In genomic region chr12:111405149-111405855, GRCh38 we compare ENCODE assay signal across 9 cellular contexts. TPM values are rescaled to one million over a fixed set of nuclear protein-coding genes. Genes with fewer than 3 reads are reported as not detected.
DNase-seq lines count a peak whose midpoint lies in the region; ATAC-seq, FAIRE-seq and TF ChIP-seq lines count a peak whose summit lies in the region.
"Had no signal": no experiment of that assay in that cellular context is flagged by ENCODE, and none has a peak within 500 bp of the region (broad histone marks: within the 10 kb centered on the region; RNA-seq: fewer than 3 reads in every experiment).

No MANE protein-coding gene starts in this region.

- peak overlapping the region; percentile 78 to 82 for H3K27ac ChIP-seq in kidney (ENCODE audit: low read depth in 2 of 2, low read length in 2 of 2)

- H3K36me3 ChIP-seq in BE2C (no peaks in the 10 kb centered on the region; the same call in 1 of the 2 replicates), kidney (ENCODE audit: control insufficient read depth in 1 of 2, insufficient read depth in 2 of 2, low read length in 2 of 2) (no peaks in the 10 kb centered on the region)

- peak overlapping the region; percentile 49 for H3K4me3 ChIP-seq in BE2C (ENCODE audit: low read depth, low read length)
- H3K4me3 ChIP-seq in kidney (ENCODE audit: low read length in 2 of 2): peak overlapping the region; percentile 36 to 76

- H3K9me3 ChIP-seq in BE2C (no peaks in the 10 kb centered on the region), kidney (ENCODE audit: control insufficient read depth in 1 of 2, low read length in 2 of 2) (no peaks in the 10 kb centered on the region)

- TF ChIP-seq POLR2A in GM19193 (IDR thresholded peaks at IDR 0.05; ENCODE audit: extremely low read depth, insufficient read depth, insufficient read length): peak; percentile 66

- no peaks in the 10 kb centered on the region for H3K27me3 ChIP-seq in BE2C

- peak; percentile 54 for ATAC-seq in HG03378 (IDR thresholded peaks at IDR 0.05; ENCODE audit: unreplicated experiment)

- H3K4me1 ChIP-seq in BE2C (peaks cover 14% of the 10 kb centered on the region), kidney (ENCODE audit: control insufficient read depth in 1 of 2, insufficient read depth in 1 of 2, low read depth in 1 of 2, low read length in 2 of 2) (peaks cover 7 to 44% of the 10 kb centered on the region in 2 donors)

- DNase-seq in BE2C (peak; percentile 99), NCI-H446 treated with DMSO at 0.1 percent for 48 hours (lab: John Stamatoyannopoulos, UW) (peak; percentile 58), cerebellar cortex (ENCODE audit: low spot score) (peak; percentile 91), kidney (peak; percentile 99)
- DNase-seq in activated CD4-positive, CD25-positive, alpha-beta regulatory T cell treated with anti-CD3 and anti-CD28 coated beads, Interleukin-2, amount 50 U/mL, for 72 hours: peak; percentile 88
- DNase-seq in stimulated activated CD4-positive, alpha-beta T cell treated with anti-CD3 and anti-CD28 coated beads, Interleukin-15, amount 100 ng/mL, for 48 hours (ENCODE audit: low read depth in 2 of 2): peak; percentile 99

- TF ChIP-seq CTCF in BE2C (IDR thresholded peaks at IDR 0.05; ENCODE audit: low read depth, low read length) (peak; percentile 56), kidney (IDR thresholded peaks at IDR 0.05; ENCODE audit: borderline replicate concordance, extremely low read depth, insufficient read depth) (peak; percentile 36)

- H3K9ac ChIP-seq in kidney (ENCODE audit: low read length in 2 of 2): peak overlapping the region in 1 of 2 donors; percentile 8

- intact Hi-C loops in kidney (cut with DNase I): no loop called here

- FAIRE-seq in kidney (lab: Jason Lieb, UNC): no peak
- FAIRE-seq: colon had no signal

RNA-seq across cellular contexts. Expression of gene SH2B3, which starts 0.4 kb away (rescaled TPM):
- polyA plus RNA-seq in BE2C (2012; ENCODE audit: insufficient read depth, insufficient read length, low read depth): 42.9 TPM
- 35.0 TPM for total RNA-seq in kidney
- 7.3 TPM for polyA plus RNA-seq in kidney (ENCODE audit: insufficient read depth, low read depth, low replicate concordance)

RNA-seq across cellular contexts. Expression of gene PHETA1, which starts 36.4 kb away (rescaled TPM):
- polyA plus RNA-seq in BE2C (2012; ENCODE audit: insufficient read depth, insufficient read length, low read depth): 22.6 TPM
- 19.0 TPM for total RNA-seq in kidney
- 6.3 TPM for polyA plus RNA-seq in kidney (ENCODE audit: insufficient read depth, low read depth, low replicate concordance)

Comparison
In these comparisons a context has a peak if more than half of its experiments do, and no peak if none do; other contexts are left out.
1. Peak in every context shown above with its lines: DNase-seq, ATAC-seq, H3K4me3 ChIP-seq and H3K27ac ChIP-seq.